ENCODE assay signal across 1 cellular context in the genomic region with DNA sequence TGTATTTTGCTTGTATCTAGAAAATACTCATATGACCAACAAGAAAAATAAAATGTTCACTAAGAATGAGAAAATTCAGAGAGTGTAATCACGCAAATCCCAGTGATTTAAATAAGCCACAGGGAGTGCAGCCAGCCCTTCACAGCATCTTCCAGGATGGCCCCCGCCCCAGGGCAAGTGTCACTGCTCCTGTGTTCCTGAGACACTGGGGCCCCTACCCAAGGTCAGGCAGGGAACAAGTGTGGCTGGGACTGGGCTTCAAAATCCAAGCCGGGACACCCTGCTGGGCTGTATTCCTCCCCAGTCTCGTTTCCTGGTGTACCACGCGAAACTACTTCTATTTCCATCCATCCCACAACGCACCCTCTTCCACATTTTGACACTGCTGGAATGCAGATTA.
TF ChIP-seq lines count a peak whose summit lies in the region.

No MANE protein-coding gene starts in this region.

TF ChIP-seq in IMR-90, 13 proteins besides CTCF, POLR2A, EP300 and RAD21:
- TF ChIP-seq RFX5 (IDR thresholded peaks at IDR 0.05; ENCODE audit: low read depth, low read length) (no peak), MAFK (IDR thresholded peaks at IDR 0.05; ENCODE audit: low read depth, low read length) (no peak), SMC3 (IDR thresholded peaks at IDR 0.05; ENCODE audit: low read depth, low read length) (no peak), NFE2L2 (IDR thresholded peaks at IDR 0.05; ENCODE audit: low read depth, low read length) (no peak), CHD1 (IDR thresholded peaks at IDR 0.05; ENCODE audit: low read depth, low read length) (no peak), MXI1 (IDR thresholded peaks at IDR 0.05; ENCODE audit: borderline replicate concordance, low read depth, low read length) (no peak), RCOR1 (IDR thresholded peaks at IDR 0.05; ENCODE audit: insufficient replicate concordance, low read length) (no peak), BHLHE40 (IDR thresholded peaks at IDR 0.05; ENCODE audit: low read depth, low read length) (no peak), FOS (IDR thresholded peaks at IDR 0.05; ENCODE audit: low read depth, low read length) (no peak), CEBPB (IDR thresholded peaks at IDR 0.05; ENCODE audit: low read depth, low read length) (no peak), MAZ (IDR thresholded peaks at IDR 0.05; ENCODE audit: borderline replicate concordance, low read depth, low read length) (no peak)
- TF ChIP-seq, protein P1, sequence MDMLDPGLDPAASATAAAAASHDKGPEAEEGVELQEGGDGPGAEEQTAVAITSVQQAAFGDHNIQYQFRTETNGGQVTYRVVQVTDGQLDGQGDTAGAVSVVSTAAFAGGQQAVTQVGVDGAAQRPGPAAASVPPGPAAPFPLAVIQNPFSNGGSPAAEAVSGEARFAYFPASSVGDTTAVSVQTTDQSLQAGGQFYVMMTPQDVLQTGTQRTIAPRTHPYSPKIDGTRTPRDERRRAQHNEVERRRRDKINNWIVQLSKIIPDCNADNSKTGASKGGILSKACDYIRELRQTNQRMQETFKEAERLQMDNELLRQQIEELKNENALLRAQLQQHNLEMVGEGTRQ (IDR thresholded peaks at IDR 0.05; ENCODE audit: low read depth, low read length): no peak
- TF ChIP-seq, protein P2, sequence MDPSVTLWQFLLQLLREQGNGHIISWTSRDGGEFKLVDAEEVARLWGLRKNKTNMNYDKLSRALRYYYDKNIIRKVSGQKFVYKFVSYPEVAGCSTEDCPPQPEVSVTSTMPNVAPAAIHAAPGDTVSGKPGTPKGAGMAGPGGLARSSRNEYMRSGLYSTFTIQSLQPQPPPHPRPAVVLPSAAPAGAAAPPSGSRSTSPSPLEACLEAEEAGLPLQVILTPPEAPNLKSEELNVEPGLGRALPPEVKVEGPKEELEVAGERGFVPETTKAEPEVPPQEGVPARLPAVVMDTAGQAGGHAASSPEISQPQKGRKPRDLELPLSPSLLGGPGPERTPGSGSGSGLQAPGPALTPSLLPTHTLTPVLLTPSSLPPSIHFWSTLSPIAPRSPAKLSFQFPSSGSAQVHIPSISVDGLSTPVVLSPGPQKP (IDR thresholded peaks at IDR 0.05; ENCODE audit: borderline replicate concordance, low read depth, low read length): no peak
